In the genomic region with DNA sequence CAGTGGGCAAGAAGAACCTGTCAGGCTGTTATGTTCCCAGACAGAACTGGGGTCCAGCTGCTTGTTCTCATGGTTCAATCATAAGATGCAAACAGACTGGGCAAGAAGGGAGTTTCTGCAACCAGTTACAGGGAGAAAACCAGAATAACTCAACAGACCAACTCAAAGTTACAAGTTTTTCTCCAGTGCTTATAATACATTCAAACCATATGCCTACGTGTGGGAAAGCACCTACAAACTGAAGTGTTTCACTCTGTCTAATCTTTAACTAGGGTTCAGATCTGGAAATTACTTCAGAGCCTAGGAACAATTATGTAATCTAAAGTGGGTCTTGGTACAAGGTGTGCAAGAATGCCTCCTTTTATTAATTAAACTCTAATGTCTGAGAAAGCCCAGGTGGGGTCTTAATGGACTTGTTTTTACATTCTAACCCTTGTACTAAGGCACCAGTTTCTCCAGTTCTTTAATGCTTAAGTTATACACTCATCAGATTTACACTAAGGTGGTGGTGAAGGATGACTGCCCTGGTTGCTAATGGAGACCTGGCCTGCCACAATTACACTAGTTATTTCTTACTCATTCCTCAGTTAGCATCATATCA, we compare ENCODE assay signal across 11 cellular contexts.
DNase-seq lines count a peak whose midpoint lies in the region; ATAC-seq and TF ChIP-seq lines count a peak whose summit lies in the region.
"Had no signal": no experiment of that assay in that cellular context is flagged by ENCODE, and none has a peak within 500 bp of the region (broad histone marks: within the 10 kb centered on the region; RNA-seq: fewer than 3 reads in every experiment).

No MANE protein-coding gene starts in this region.

- H3K4me1 ChIP-seq in neutrophil (ENCODE audit: control insufficient read depth in 1 of 2, insufficient read depth in 1 of 2, low read depth in 1 of 2, low read length in 1 of 2) (peaks cover 9 to 14% of the 10 kb centered on the region in 2 experiments), uterus (no peaks in the 10 kb centered on the region)

- no peak for DNase-seq in activated T-cell treated with anti-CD3 and anti-CD28 coated beads for 4 hours
- no peak for DNase-seq in uterus
- DNase-seq in NCI-H774 (lab: John Stamatoyannopoulos, UW): no peak
- DNase-seq: activated T-cell treated with anti-CD3 and anti-CD28 coated beads, Interleukin-2, amount 50 U/mL, for 72 hours; DMS153; NCI-H1930; stimulated activated naive CD8-positive, alpha-beta T cell treated with anti-CD3 and anti-CD28 coated beads, Interleukin-15, Interleukin-2, amounts not matched to agents 100 U/mL and 50 U/mL, for 24 hours had no signal

- TF ChIP-seq CTCF in neutrophil (IDR thresholded peaks at IDR 0.05) (no peak), uterus (IDR thresholded peaks at IDR 0.05) (no peak)

- intact Hi-C loops in uterus (cut with DNase I; ENCODE audit: low total_unique reads): no loop called here

- H3K4me3 ChIP-seq in neutrophil (ENCODE audit: low read depth in 1 of 2, low read length in 1 of 2) (no peak overlapping the region), uterus (no peak overlapping the region)

- H3K27ac ChIP-seq in neutrophil: peak overlapping the region; percentile 28
- no peak overlapping the region for H3K27ac ChIP-seq in uterus

- no peaks in the 10 kb centered on the region for H3K36me3 ChIP-seq in neutrophil
- H3K36me3 ChIP-seq in uterus: no peaks in the 10 kb centered on the region

- no peak for TF ChIP-seq POLR2A in uterus (IDR thresholded peaks at IDR 0.05)

- H3K9me3 ChIP-seq in neutrophil (no peaks in the 10 kb centered on the region), uterus (no peaks in the 10 kb centered on the region)

- H3K27me3 ChIP-seq in neutrophil (no peaks in the 10 kb centered on the region), uterus (no peaks in the 10 kb centered on the region)

- ATAC-seq in GM19025 (IDR thresholded peaks at IDR 0.05; ENCODE audit: low read depth, unreplicated experiment): peak; percentile 54
- peak; percentile 57 for ATAC-seq in HG02610 (IDR thresholded peaks at IDR 0.05; ENCODE audit: unreplicated experiment)
- ATAC-seq in HG03457 (IDR thresholded peaks at IDR 0.05; ENCODE audit: unreplicated experiment): peak; percentile 62
- ATAC-seq: activated T-cell treated with anti-CD3 and anti-CD28 coated beads, Interleukin-2, amount 50 U/mL, for 72 hours; stimulated activated naive CD8-positive, alpha-beta T cell treated with anti-CD3 and anti-CD28 coated beads, Interleukin-15, Interleukin-2, amounts not matched to agents 100 U/mL and 50 U/mL, for 24 hours had no signal
